1 cellular context compared by ENCODE assay signal in the genomic region with DNA sequence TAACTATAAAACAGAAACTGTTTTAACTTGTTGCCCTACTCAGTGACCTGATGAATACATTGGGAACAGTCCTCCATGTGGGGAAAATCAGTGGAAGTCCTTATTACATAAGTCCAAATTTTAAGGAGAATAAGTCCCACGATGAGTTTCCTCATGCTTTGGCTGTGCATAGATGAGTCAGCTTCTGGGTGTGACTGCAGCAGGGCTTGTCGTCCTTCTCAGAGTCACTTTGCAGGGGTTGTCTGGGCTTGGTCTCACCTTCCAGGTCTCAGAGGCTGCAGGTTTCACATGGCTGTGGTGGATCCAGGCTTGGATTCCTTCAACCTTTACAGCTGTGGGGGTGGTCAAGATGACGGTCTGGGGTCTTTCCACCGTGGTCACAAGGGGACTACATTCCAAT.
TF ChIP-seq lines count a peak whose summit lies in the region.

No MANE protein-coding gene starts in this region.

TF ChIP-seq in GM23338, 12 proteins besides CTCF, POLR2A, EP300 and RAD21 (continued from another document):
- TF ChIP-seq, protein P1, sequence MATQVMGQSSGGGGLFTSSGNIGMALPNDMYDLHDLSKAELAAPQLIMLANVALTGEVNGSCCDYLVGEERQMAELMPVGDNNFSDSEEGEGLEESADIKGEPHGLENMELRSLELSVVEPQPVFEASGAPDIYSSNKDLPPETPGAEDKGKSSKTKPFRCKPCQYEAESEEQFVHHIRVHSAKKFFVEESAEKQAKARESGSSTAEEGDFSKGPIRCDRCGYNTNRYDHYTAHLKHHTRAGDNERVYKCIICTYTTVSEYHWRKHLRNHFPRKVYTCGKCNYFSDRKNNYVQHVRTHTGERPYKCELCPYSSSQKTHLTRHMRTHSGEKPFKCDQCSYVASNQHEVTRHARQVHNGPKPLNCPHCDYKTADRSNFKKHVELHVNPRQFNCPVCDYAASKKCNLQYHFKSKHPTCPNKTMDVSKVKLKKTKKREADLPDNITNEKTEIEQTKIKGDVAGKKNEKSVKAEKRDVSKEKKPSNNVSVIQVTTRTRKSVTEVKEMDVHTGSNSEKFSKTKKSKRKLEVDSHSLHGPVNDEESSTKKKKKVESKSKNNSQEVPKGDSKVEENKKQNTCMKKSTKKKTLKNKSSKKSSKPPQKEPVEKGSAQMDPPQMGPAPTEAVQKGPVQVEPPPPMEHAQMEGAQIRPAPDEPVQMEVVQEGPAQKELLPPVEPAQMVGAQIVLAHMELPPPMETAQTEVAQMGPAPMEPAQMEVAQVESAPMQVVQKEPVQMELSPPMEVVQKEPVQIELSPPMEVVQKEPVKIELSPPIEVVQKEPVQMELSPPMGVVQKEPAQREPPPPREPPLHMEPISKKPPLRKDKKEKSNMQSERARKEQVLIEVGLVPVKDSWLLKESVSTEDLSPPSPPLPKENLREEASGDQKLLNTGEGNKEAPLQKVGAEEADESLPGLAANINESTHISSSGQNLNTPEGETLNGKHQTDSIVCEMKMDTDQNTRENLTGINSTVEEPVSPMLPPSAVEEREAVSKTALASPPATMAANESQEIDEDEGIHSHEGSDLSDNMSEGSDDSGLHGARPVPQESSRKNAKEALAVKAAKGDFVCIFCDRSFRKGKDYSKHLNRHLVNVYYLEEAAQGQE (IDR thresholded peaks at IDR 0.05; ENCODE audit: unreplicated experiment) = no peak
- TF ChIP-seq JUNB (IDR thresholded peaks at IDR 0.05; ENCODE audit: unreplicated experiment) (no peak), EZH2 (IDR thresholded peaks at IDR 0.05; ENCODE audit: low read depth, unreplicated experiment) (no peak), NANOG (IDR thresholded peaks at IDR 0.05; ENCODE audit: borderline replicate concordance) (no peak)
- TF ChIP-seq, protein P2, sequence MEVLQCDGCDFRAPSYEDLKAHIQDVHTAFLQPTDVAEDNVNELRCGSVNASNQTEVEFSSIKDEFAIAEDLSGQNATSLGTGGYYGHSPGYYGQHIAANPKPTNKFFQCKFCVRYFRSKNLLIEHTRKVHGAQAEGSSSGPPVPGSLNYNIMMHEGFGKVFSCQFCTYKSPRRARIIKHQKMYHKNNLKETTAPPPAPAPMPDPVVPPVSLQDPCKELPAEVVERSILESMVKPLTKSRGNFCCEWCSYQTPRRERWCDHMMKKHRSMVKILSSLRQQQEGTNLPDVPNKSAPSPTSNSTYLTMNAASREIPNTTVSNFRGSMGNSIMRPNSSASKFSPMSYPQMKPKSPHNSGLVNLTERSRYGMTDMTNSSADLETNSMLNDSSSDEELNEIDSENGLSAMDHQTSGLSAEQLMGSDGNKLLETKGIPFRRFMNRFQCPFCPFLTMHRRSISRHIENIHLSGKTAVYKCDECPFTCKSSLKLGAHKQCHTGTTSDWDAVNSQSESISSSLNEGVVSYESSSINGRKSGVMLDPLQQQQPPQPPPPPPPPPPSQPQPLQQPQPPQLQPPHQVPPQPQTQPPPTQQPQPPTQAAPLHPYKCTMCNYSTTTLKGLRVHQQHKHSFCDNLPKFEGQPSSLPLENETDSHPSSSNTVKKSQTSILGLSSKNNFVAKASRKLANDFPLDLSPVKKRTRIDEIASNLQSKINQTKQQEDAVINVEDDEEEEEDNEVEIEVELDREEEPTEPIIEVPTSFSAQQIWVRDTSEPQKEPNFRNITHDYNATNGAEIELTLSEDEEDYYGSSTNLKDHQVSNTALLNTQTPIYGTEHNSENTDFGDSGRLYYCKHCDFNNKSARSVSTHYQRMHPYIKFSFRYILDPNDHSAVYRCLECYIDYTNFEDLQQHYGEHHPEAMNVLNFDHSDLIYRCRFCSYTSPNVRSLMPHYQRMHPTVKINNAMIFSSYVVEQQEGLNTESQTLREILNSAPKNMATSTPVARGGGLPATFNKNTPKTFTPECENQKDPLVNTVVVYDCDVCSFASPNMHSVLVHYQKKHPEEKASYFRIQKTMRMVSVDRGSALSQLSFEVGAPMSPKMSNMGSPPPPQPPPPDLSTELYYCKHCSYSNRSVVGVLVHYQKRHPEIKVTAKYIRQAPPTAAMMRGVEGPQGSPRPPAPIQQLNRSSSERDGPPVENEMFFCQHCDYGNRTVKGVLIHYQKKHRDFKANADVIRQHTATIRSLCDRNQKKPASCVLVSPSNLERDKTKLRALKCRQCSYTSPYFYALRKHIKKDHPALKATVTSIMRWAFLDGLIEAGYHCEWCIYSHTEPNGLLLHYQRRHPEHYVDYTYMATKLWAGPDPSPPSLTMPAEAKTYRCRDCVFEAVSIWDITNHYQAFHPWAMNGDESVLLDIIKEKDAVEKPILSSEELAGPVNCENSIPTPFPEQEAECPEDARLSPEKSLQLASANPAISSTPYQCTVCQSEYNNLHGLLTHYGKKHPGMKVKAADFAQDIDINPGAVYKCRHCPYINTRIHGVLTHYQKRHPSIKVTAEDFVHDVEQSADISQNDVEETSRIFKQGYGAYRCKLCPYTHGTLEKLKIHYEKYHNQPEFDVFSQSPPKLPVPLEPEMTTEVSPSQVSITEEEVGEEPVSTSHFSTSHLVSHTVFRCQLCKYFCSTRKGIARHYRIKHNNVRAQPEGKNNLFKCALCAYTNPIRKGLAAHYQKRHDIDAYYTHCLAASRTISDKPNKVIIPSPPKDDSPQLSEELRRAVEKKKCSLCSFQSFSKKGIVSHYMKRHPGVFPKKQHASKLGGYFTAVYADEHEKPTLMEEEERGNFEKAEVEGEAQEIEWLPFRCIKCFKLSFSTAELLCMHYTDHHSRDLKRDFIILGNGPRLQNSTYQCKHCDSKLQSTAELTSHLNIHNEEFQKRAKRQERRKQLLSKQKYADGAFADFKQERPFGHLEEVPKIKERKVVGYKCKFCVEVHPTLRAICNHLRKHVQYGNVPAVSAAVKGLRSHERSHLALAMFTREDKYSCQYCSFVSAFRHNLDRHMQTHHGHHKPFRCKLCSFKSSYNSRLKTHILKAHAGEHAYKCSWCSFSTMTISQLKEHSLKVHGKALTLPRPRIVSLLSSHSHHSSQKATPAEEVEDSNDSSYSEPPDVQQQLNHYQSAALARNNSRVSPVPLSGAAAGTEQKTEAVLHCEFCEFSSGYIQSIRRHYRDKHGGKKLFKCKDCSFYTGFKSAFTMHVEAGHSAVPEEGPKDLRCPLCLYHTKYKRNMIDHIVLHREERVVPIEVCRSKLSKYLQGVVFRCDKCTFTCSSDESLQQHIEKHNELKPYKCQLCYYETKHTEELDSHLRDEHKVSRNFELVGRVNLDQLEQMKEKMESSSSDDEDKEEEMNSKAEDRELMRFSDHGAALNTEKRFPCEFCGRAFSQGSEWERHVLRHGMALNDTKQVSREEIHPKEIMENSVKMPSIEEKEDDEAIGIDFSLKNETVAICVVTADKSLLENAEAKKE (CRISPR knock-in tag; IDR thresholded peaks at IDR 0.05) = no peak
